Comparison of ENCODE assay signal across 27 cellular contexts in genomic region chr5:98578438-98578837, GRCh38.
"Had no signal": no experiment of that assay in that cellular context is flagged by ENCODE, and none has a peak within 500 bp of the region (broad histone marks: within the 10 kb centered on the region; RNA-seq: fewer than 3 reads in every experiment).

No MANE protein-coding gene starts in this region.

- H3K27me3 ChIP-seq: stomach, suprapubic skin, testis, thyroid gland, tibial artery, tibial nerve, transverse colon, upper lobe of left lung, upper lobe of right lung, uterus, vagina had no signal

- H3K36me3 ChIP-seq: stomach, suprapubic skin, thoracic aorta, thyroid gland, tibial artery, tibial nerve, transverse colon, upper lobe of left lung, upper lobe of right lung, uterus, vagina had no signal

- ATAC-seq: stimulated activated effector memory CD8-positive, alpha-beta T cell treated with anti-CD3 and anti-CD28 coated beads, Interleukin-12 subunit alpha, Interleukin-12 subunit beta, amount 100 ng/mL, for 72 hours; stimulated activated memory B cell treated with anti-CD40 and anti-IgM and Interleukin-4, amounts not matched to agents 10 μg/mL and 1 μg/mL and 100 μg/mL, for 72 hours; stimulated activated naive B cell treated with anti-CD40 and anti-IgM and Interleukin-4, amounts not matched to agents 10 μg/mL and 1 μg/mL and 100 μg/mL, for 72 hours; stimulated activated naive CD8-positive, alpha-beta T cell treated with anti-CD3 and anti-CD28 coated beads, Interleukin-15, amount 100 ng/mL, for 72 hours; stimulated activated naive CD8-positive, alpha-beta T cell treated with anti-CD3 and anti-CD28 coated beads, Interleukin-15, Interleukin-2, amounts not matched to agents 100 U/mL and 50 U/mL, for 24 hours; upper lobe of right lung had no signal

- H3K4me3 ChIP-seq: stomach, suprapubic skin, testis, thoracic aorta, thyroid gland, tibial artery, tibial nerve, transverse colon, upper lobe of left lung, upper lobe of right lung, uterus, vagina had no signal

- FAIRE-seq: urothelium cell line had no signal

- H3K27ac ChIP-seq: stomach, suprapubic skin, testis, thoracic aorta, thyroid gland, tibial artery, tibial nerve, transverse colon, upper lobe of left lung, upper lobe of right lung, uterus, vagina had no signal

- H3K9me3 ChIP-seq: stomach, suprapubic skin, testis, thoracic aorta, thyroid gland, tibial artery, tibial nerve, transverse colon, upper lobe of left lung, upper lobe of right lung, uterus, vagina had no signal

- H3K4me1 ChIP-seq: testis, thyroid gland, tibial artery, upper lobe of left lung, upper lobe of right lung, uterus, vagina had no signal

- DNase-seq: stimulated activated CD4-positive, alpha-beta T cell treated with anti-CD3 and anti-CD28 coated beads, Interleukin-2, amount 100 ng/mL, for 48 hours; stimulated activated CD4-positive, alpha-beta T cell treated with anti-CD3 and anti-CD28 coated beads, Interleukin-4, amount 100 ng/mL, for 1 hour; stimulated activated CD4-positive, alpha-beta T cell treated with anti-CD3 and anti-CD28 coated beads, Interleukin-4, amount 100 ng/mL, for 24 hours; stimulated activated CD4-positive, alpha-beta T cell treated with anti-CD3 and anti-CD28 coated beads, Interleukin-4, amount 100 ng/mL, for 4 hours; stimulated activated CD8-positive, alpha-beta memory T cell treated with anti-CD3 and anti-CD28 coated beads, Interleukin-4, amount 100 ng/mL, for 48 hours; stimulated activated naive B cell treated with anti-CD40 and anti-IgM and Interleukin-4, amounts not matched to agents 10 μg/mL and 1 μg/mL and 100 μg/mL, for 72 hours; stimulated activated naive CD4-positive, alpha-beta T cell; stimulated activated naive CD4-positive, alpha-beta T cell treated with Interleukin-2 at 50 U/mL for 16 hours; stimulated activated naive CD8-positive, alpha-beta T cell treated with anti-CD3 and anti-CD28 coated beads, Interleukin-15, amount 100 ng/mL, for 72 hours; stimulated activated naive CD8-positive, alpha-beta T cell treated with anti-CD3 and anti-CD28 coated beads, Interleukin-15, Interleukin-2, amounts not matched to agents 100 U/mL and 50 U/mL, for 24 hours; stomach; substantia nigra; testis; thyroid gland; tibial artery; transverse colon; trophoblast cell; upper lobe of left lung; upper lobe of right lung; uterus had no signal
